9 cellular contexts compared by ENCODE assay signal in the genomic region with DNA sequence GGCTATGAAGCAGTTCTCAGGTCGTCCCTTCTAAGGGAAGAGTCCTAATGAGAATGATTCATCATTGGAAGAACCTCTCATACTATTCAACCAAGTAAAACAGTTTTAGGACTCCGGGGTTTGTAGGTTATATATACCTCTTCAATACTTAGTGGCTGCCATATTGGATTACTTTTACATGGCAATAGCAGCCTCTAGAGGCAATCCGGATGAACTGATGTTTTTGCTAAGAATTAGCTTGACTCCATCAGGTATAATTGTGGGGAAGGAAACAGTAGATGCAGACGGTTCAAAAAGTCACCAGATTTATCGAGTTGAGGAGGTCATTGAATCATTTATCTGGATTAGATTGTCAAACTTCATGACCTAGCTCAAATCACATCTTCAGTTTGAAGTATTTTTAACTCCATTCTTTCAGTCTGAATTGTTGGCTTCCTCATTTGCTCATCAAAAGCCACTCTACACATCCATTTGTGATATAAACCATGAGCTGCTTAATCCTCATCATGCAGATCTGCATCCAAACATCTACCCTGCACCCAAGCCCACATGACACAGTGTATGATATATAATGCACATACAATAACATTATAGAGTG. TPM values are rescaled to one million over a fixed set of nuclear protein-coding genes. Genes with fewer than 3 reads are reported as not detected.
DNase-seq lines count a peak whose midpoint lies in the region; TF ChIP-seq lines count a peak whose summit lies in the region.
"Had no signal": no experiment of that assay in that cellular context is flagged by ENCODE, and none has a peak within 500 bp of the region (broad histone marks: within the 10 kb centered on the region; RNA-seq: fewer than 3 reads in every experiment).

No MANE protein-coding gene starts in this region.

- no peaks in the 10 kb centered on the region for H3K4me1 ChIP-seq in Loucy (ENCODE audit: insufficient read depth, low read length, poor library complexity, severe bottlenecking)

- DNase-seq in AG04450 (ENCODE audit: low read depth, low spot score): no peak
- peak; percentile 27 for DNase-seq in HFF-Myc (ENCODE audit: extremely low read depth, low read depth)
- DNase-seq in foreskin fibroblast: peak; percentile 30 to 75
- DNase-seq in pons (ENCODE audit: low spot score): peak; percentile 76
- no peak for DNase-seq in activated CD4-positive, alpha-beta T cell treated with anti-CD3 and anti-CD28 coated beads, Interleukin-2, amount 50 U/mL, for 4 hours

- no peaks in the 10 kb centered on the region for H3F3A ChIP-seq in Loucy (ENCODE audit: low read depth)
- no peaks in the 10 kb centered on the region for H3F3A ChIP-seq in SU-DHL-6 (ENCODE audit: insufficient read depth)

- H3K9me2 ChIP-seq in Loucy (replicated peaks; ENCODE audit: low read depth, low read length): no peaks in the 10 kb centered on the region
- H3K9me2 ChIP-seq in SU-DHL-6 (replicated peaks; ENCODE audit: insufficient read depth, low read length): no peaks in the 10 kb centered on the region

- POLR2A ChIA-PET in AG04450 (lab: Yijun Ruan, JAX): no interaction called here

- H4K20me1 ChIP-seq in Loucy (ENCODE audit: insufficient read depth, low read length, poor library complexity, severe bottlenecking) (no peaks in the 10 kb centered on the region), SU-DHL-6 (ENCODE audit: low read depth, low read length) (no peaks in the 10 kb centered on the region)

- H2AFZ ChIP-seq in Loucy (ENCODE audit: low read length) (peak overlapping the region; percentile 41; the same call in 1 of the 2 replicates), SU-DHL-6 (ENCODE audit: low read depth, low read length, severe bottlenecking) (no peak overlapping the region)

- H3K9me3 ChIP-seq in AG04450 (ENCODE audit: control insufficient read depth, insufficient read depth, low read length) (no peaks in the 10 kb centered on the region; the same call in 1 of the 2 replicates), Loucy (ENCODE audit: insufficient read depth, low read depth, low read length) (no peaks in the 10 kb centered on the region), SU-DHL-6 (ENCODE audit: insufficient read depth, low read length) (no peaks in the 10 kb centered on the region)
- H3K9me3 ChIP-seq: neutrophil had no signal

- peak; percentile 91 for TF ChIP-seq CTCF in AG04450 (IDR thresholded peaks at IDR 0.05; ENCODE audit: low read depth, low read length)
- TF ChIP-seq CTCF in GM12873 (IDR thresholded peaks at IDR 0.05; ENCODE audit: insufficient read depth, low read depth, low read length, missing control alignments): peak; percentile 88
- TF ChIP-seq CTCF in HFF-Myc (IDR thresholded peaks at IDR 0.05; ENCODE audit: low read depth, low read length, missing control alignments): peak; percentile 79
- peak; percentile 95 for TF ChIP-seq CTCF in Loucy (conservative IDR thresholded peaks at IDR 0.05; ENCODE audit: low read length)
- peak; percentile 32 for TF ChIP-seq CTCF in SU-DHL-6 (IDR thresholded peaks at IDR 0.05; ENCODE audit: insufficient read depth, low read length, poor library complexity, severe bottlenecking)
- TF ChIP-seq CTCF in foreskin fibroblast (IDR thresholded peaks at IDR 0.05; ENCODE audit: low read depth, low read length): peak; percentile 87

- no peak overlapping the region for H3K4me2 ChIP-seq in Loucy (ENCODE audit: low read depth, low read length, poor library complexity, severe bottlenecking)
- no peak overlapping the region for H3K4me2 ChIP-seq in SU-DHL-6 (ENCODE audit: low read depth, low read length, poor library complexity, severe bottlenecking)

- CTCF ChIA-PET in AG04450 (lab: Charles Lee): interaction anchor here (0.5 to 2.2 kb wide), 37 partner anchors 8 to 392 kb away, joined by 3 to 56 read pairs (median 6); a partner anchor contains a TSS

- H3K36me3 ChIP-seq in Loucy (ENCODE audit: insufficient read depth, low read length) (no peaks in the 10 kb centered on the region), SU-DHL-6 (ENCODE audit: low read length) (no peaks in the 10 kb centered on the region)
- H3K36me3 ChIP-seq: neutrophil had no signal

- H3K27me3 ChIP-seq in AG04450 (ENCODE audit: control insufficient read depth, insufficient read depth, low read length): no peaks in the 10 kb centered on the region
- H3K27me3 ChIP-seq in Loucy (ENCODE audit: insufficient read depth, low read length, poor library complexity, severe bottlenecking): no peaks in the 10 kb centered on the region
- H3K27me3 ChIP-seq in SU-DHL-6 (ENCODE audit: low read length): no peaks in the 10 kb centered on the region
- H3K27me3 ChIP-seq: neutrophil had no signal

- H3K27ac ChIP-seq in AG04450 (ENCODE audit: low read depth, low read length) (no peak overlapping the region), SU-DHL-6 (ENCODE audit: low read depth, low read length) (no peak overlapping the region)
- H3K27ac ChIP-seq: neutrophil had no signal

- H3K9ac ChIP-seq in Loucy (ENCODE audit: low read depth, low read length, poor library complexity, severe bottlenecking) (no peak overlapping the region), SU-DHL-6 (ENCODE audit: low read length) (no peak overlapping the region)

- no peaks in the 10 kb centered on the region for H3K79me2 ChIP-seq in Loucy (ENCODE audit: insufficient read depth, low read length)
- H3K79me2 ChIP-seq in SU-DHL-6 (ENCODE audit: insufficient read depth, low read length): no peaks in the 10 kb centered on the region

- H3K4me3 ChIP-seq in AG04450 (ENCODE audit: low read depth, low read length) (no peak overlapping the region), HFF-Myc (replicated peaks; ENCODE audit: low read depth, low read length) (no peak overlapping the region), Loucy (ENCODE audit: low read length, poor library complexity, severe bottlenecking) (no peak overlapping the region), SU-DHL-6 (ENCODE audit: insufficient read depth, low read length, poor library complexity, severe bottlenecking) (no peak overlapping the region), foreskin fibroblast (ENCODE audit: low read depth in 1 of 2, low read length in 2 of 2) (no peak overlapping the region)

RNA-seq across cellular contexts. Expression of a gene that starts 28.4 kb away (rescaled TPM):
- polyA plus RNA-seq in AG04450 (2011; rRNA removed): 18.7 and 25.0 TPM in 2 replicates
- 14.4 and 18.6 TPM in 2 replicates for polyA minus RNA-seq in AG04450 (2011; rRNA and poly(A)+ RNA removed)

Comparison
In these comparisons a context has a peak if more than half of its experiments do, and no peak if none do; other contexts are left out.
1. DNase-seq: peak in HFF-Myc (single experiment), foreskin fibroblast (2 of 2) and pons (single experiment); none in AG04450 (single experiment) and activated CD4-positive, alpha-beta T cell treated with anti-CD3 and anti-CD28 coated beads, Interleukin-2, amount 50 U/mL, for 4 hours (0 of 2).
2. CTCF ChIP-seq: peak in every context shown above with its lines; median percentile 95 in Loucy; 91 in AG04450; 88 in GM12873; 87 in foreskin fibroblast; 79 in HFF-Myc; 32 in SU-DHL-6.